Comparison of ENCODE assay signal across 20 cellular contexts in genomic region chr3:190786898-190787297, GRCh38.
DNase-seq lines count a peak whose midpoint lies in the region; ATAC-seq, FAIRE-seq and TF ChIP-seq lines count a peak whose summit lies in the region.
"Had no signal": no experiment of that assay in that cellular context is flagged by ENCODE, and none has a peak within 500 bp of the region (broad histone marks: within the 10 kb centered on the region; RNA-seq: fewer than 3 reads in every experiment).

No MANE protein-coding gene starts in this region.

- no peaks in the 10 kb centered on the region for H3K9me3 ChIP-seq in breast epithelium
- H3K9me3 ChIP-seq: A549; BLaER1 treated with 17β-estradiol and CSF1 and Interleukin-3, amounts not matched to agents 10 nM and 100 nM; Caco-2 had no signal

- POLR2A ChIA-PET in MCF 10A (lab: Yijun Ruan, JAX) = no interaction called here

- no peak overlapping the region for H3K4me3 Mint-ChIP-seq in MCF 10A (ENCODE audit: unreplicated experiment)
- H3K4me3 Mint-ChIP-seq: B cell; CD4-positive, alpha-beta T cell; CD8-positive, alpha-beta T cell had no signal

- no peaks in the 10 kb centered on the region for H3K27me3 Mint-ChIP-seq in MCF 10A (ENCODE audit: insufficient read depth, unreplicated experiment)
- H3K27me3 Mint-ChIP-seq: B cell had no signal

- no peaks in the 10 kb centered on the region for H3K4me1 ChIP-seq in breast epithelium
- H3K4me1 ChIP-seq: A549; BLaER1 treated with 17β-estradiol and CSF1 and Interleukin-3, amounts not matched to agents 10 nM and 100 nM; Caco-2 had no signal

- ATAC-seq in GM21619 (IDR thresholded peaks at IDR 0.05; ENCODE audit: unreplicated experiment) = no peak
- ATAC-seq: A549; CD8-positive, alpha-beta T cell had no signal

- H3K36me3 Mint-ChIP-seq in MCF 10A (ENCODE audit: insufficient read depth, unreplicated experiment) = no peaks in the 10 kb centered on the region
- H3K36me3 Mint-ChIP-seq: CD8-positive, alpha-beta T cell had no signal

- CTCF ChIA-PET in MCF 10A (lab: Yijun Ruan, JAX) = no interaction called here

- no peaks in the 10 kb centered on the region for H3K9me3 Mint-ChIP-seq in MCF 10A (ENCODE audit: unreplicated experiment)
- H3K9me3 Mint-ChIP-seq: CD4-positive, alpha-beta T cell; CD8-positive, alpha-beta T cell had no signal

- no peak for FAIRE-seq in bronchial epithelial cell (lab: Jason Lieb, UNC)
- FAIRE-seq: A549, D721Med, G401.6, GM12891 had no signal

- H3K27me3 ChIP-seq in breast epithelium (no peaks in the 10 kb centered on the region), bronchial epithelial cell (ENCODE audit: control insufficient read depth, insufficient read depth, low read length) (no peaks in the 10 kb centered on the region)
- H3K27me3 ChIP-seq: BLaER1 treated with 17β-estradiol and CSF1 and Interleukin-3, amounts not matched to agents 10 nM and 100 nM had no signal

- H3K4me1 Mint-ChIP-seq in MCF 10A (ENCODE audit: insufficient read depth, unreplicated experiment) = peaks cover 5% of the 10 kb centered on the region
- H3K4me1 Mint-ChIP-seq: B cell had no signal

- no peak overlapping the region for H3K4me3 ChIP-seq in breast epithelium
- H3K4me3 ChIP-seq in bronchial epithelial cell (ENCODE audit: low read depth, low read length) = no peak overlapping the region
- H3K4me3 ChIP-seq: A549; BLaER1 treated with 17β-estradiol and CSF1 and Interleukin-3, amounts not matched to agents 10 nM and 100 nM had no signal

- TF ChIP-seq POLR2A in breast epithelium (IDR thresholded peaks at IDR 0.05) = no peak

- intact Hi-C loops in MCF 10A (cut with micrococcal nuclease) = no loop called here
- intact Hi-C loops in breast epithelium (cut with DNase I; ENCODE audit: low total_unique reads) = no loop called here

- no TSS peak for BruUV-seq in MCF 10A (replicated peaks; lab: Mats Ljungman, UMichigan)

- no peaks in the 10 kb centered on the region for H3K36me3 ChIP-seq in breast epithelium
- no peaks in the 10 kb centered on the region for H3K36me3 ChIP-seq in bronchial epithelial cell (ENCODE audit: control insufficient read depth, insufficient read depth, low read length)
- H3K36me3 ChIP-seq: BLaER1 treated with 17β-estradiol and CSF1 and Interleukin-3, amounts not matched to agents 10 nM and 100 nM had no signal

- no peak overlapping the region for H3K27ac Mint-ChIP-seq in MCF 10A (ENCODE audit: low read depth, unreplicated experiment)
- H3K27ac Mint-ChIP-seq: B cell; CD4-positive, alpha-beta T cell; CD8-positive, alpha-beta T cell had no signal

- TF ChIP-seq CTCF in MCF 10A (IDR thresholded peaks at IDR 0.05; ENCODE audit: unreplicated experiment) (no peak), breast epithelium (IDR thresholded peaks at IDR 0.05) (no peak), bronchial epithelial cell (IDR thresholded peaks at IDR 0.05; ENCODE audit: insufficient read depth, low read length, severe bottlenecking) (no peak)

- no peak overlapping the region for H3K27ac ChIP-seq in breast epithelium
- H3K27ac ChIP-seq: 22Rv1; A549; BLaER1 treated with 17β-estradiol and CSF1 and Interleukin-3, amounts not matched to agents 10 nM and 100 nM; C4-2B had no signal

- DNase-seq in MCF 10A (ENCODE audit: unreplicated experiment) (peak; percentile 7), breast epithelium (ENCODE audit: low spot score in 2 of 2) (no peak), bronchial epithelial cell (ENCODE audit: low read depth) (peak; percentile 44)
- no peak for DNase-seq in effector CD8-positive, alpha-beta T cell (lab: John Stamatoyannopoulos, UW)
- DNase-seq: AML-193; Caco-2; Calu3; CD4-positive, alpha-beta T cell; CD8-positive, alpha-beta T cell; DMS79 treated with DMSO at 0.1 percent for 48 hours; GF-D8 had no signal

Comparison
In these comparisons a context has a peak if more than half of its experiments do, and no peak if none do; other contexts are left out.
1. DNase-seq: peak in MCF 10A (single experiment) and bronchial epithelial cell (single experiment); none in breast epithelium (0 of 2) and effector CD8-positive, alpha-beta T cell (single experiment).